In genomic region chr6:21987501-21987957, GRCh38 we compare ENCODE assay signal across 7 cellular contexts.
DNase-seq lines count a peak whose midpoint lies in the region; TF ChIP-seq lines count a peak whose summit lies in the region.

No MANE protein-coding gene starts in this region.

- DNase-seq in GM13976 (ENCODE audit: low spot score) (peak; percentile 35), HEK293T (ENCODE audit: extremely low spot score) (peak; percentile 63), NCI-H460 (ENCODE audit: extremely low read depth, low read depth) (peak; percentile 61), breast epithelium (ENCODE audit: low spot score in 2 of 2) (peak; percentile 55 to 71), left kidney (ENCODE audit: low read depth, low spot score) (peak; percentile 96), stomach (peak; percentile 44)
- no peak for DNase-seq in activated CD8-positive, alpha-beta memory T cell treated with anti-CD3 and anti-CD28 coated beads, Interleukin-2, amount 50 U/mL, for 4 hours

- CTCF ChIA-PET in HEK293T (lab: Yijun Ruan, JAX): no interaction called here

- TF ChIP-seq POLR2A in breast epithelium (IDR thresholded peaks at IDR 0.05) (no peak), stomach (IDR thresholded peaks at IDR 0.05) (no peak)

- no peaks in the 10 kb centered on the region for H3K36me3 ChIP-seq in breast epithelium
- H3K36me3 ChIP-seq in stomach: no peaks in the 10 kb centered on the region

- TF ChIP-seq CTCF in GM13976 (IDR thresholded peaks at IDR 0.05; ENCODE audit: borderline replicate concordance, control extremely low read depth, extremely low read depth, insufficient read depth, missing control alignments) (no peak), breast epithelium (IDR thresholded peaks at IDR 0.05) (no peak), stomach (IDR thresholded peaks at IDR 0.05) (no peak)

- intact Hi-C loops in breast epithelium (cut with DNase I; ENCODE audit: low total_unique reads): no loop called here
- intact Hi-C loops in stomach (cut with DNase I; ENCODE audit: low total_unique reads): no loop called here

- H3K4me3 ChIP-seq in breast epithelium (peak overlapping the region in 2 of 3 donors; percentile 20 to 37), stomach (peak overlapping the region in 1 of 4 donors; percentile 12)

- peak overlapping the region; percentile 61 to 70 for H3K27ac ChIP-seq in breast epithelium
- peak overlapping the region in 4 of 5 donors; percentile 59 to 73 (median 64) for H3K27ac ChIP-seq in stomach

- WGBS in stomach, 5 donors: 8 to 14% (median 12%) methylated on average over 9 of the region's 9 CpGs

- no peak for TF ChIP-seq EP300 in stomach (IDR thresholded peaks at IDR 0.05)

- H3K9me3 ChIP-seq in breast epithelium (no peaks in the 10 kb centered on the region), stomach (no peaks in the 10 kb centered on the region)

- in situ Hi-C loops in GM13976 (cut with MboI; ENCODE audit: low sequenced_read_pairs, unreplicated experiment): no loop called here

- H3K4me1 ChIP-seq in breast epithelium: peaks cover 0 to 5% of the 10 kb centered on the region in 2 donors
- peaks cover 0 to 22% (median 6%) of the 10 kb centered on the region in 4 donors for H3K4me1 ChIP-seq in stomach

- H3K27me3 ChIP-seq in breast epithelium (no peaks in the 10 kb centered on the region), stomach (no peaks in the 10 kb centered on the region)

- POLR2A ChIA-PET in HEK293T (lab: Yijun Ruan, JAX): no interaction called here

TF ChIP-seq in HEK293T, 16 proteins besides CTCF, POLR2A, EP300 and RAD21:
- TF ChIP-seq ELF4 (IDR thresholded peaks at IDR 0.05): no peak
- peak; percentile 37; the same call in 1 of the 2 replicates for TF ChIP-seq L3MBTL2 (conservative IDR thresholded peaks at IDR 0.05)
TF ChIP-seq in HEK293T: peak in this region for 1.
